7 cellular contexts compared by ENCODE assay signal in the genomic region with DNA sequence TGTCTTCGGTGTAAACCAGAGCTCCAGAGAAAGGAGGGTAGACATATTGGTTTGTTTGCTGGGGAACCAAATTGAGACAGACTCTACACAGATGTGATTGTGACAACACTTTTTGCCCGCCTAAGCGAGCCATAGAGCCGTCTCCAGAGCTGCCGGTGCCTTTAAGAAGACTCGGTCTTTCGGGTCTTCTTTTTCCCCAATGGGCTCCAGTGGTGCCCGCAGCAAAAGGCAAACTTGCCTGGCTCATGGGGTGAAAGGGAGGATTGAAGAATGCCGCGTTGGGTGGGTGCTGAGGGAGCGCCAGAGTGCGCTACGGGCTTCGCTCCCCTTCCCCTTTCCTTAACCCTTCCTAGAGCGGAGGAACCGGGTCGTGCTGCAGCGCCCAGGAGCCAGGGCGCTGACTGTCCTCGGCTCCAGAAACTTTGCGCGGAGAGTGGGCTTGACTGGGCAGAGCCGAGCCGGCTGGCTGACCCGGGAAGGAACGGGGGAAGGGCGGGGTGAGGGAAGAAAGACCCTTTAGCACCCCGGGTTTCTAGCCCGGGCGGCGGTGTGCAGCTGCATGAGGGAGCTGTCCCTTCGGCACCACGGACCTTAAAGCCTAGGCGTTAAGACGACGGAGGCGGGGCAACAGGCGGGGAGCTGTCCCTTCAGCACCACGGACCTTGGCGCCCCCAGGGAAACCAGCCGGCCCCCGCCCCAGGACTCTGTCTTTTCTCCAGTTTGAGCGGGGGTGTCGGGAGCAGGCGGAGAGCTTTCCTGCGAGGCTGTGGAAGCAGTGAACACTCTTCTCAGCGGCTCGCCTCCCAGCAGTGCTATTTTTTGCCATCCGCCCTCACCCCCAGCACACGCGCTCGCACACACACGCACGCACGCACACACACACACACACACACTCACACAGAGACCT. TPM values are rescaled to one million over a fixed set of nuclear protein-coding genes. Genes with fewer than 3 reads are reported as not detected.
DNase-seq lines count a peak whose midpoint lies in the region; ATAC-seq and TF ChIP-seq lines count a peak whose summit lies in the region.

TSS of gene CACNG3 (plus strand) at position 890 of the 907 bp plus-strand sequence. CDS start 420 bp downstream, outside the sequence.

- intact Hi-C loops in left lung (cut with DNase I): loop anchor here in 1 of 2 donors (10.0 kb wide), 1 partner anchor 531 kb away; no protein-coding TSS in a partner anchor

- in situ Hi-C loops in brain microvascular endothelial cell (cut with HindIII; ENCODE audit: low pct_ligation_motif_present, low sequenced_read_pairs): no loop called here

- H3K4me1 Mint-ChIP-seq in T-helper 2 cell treated with Interferon-gamma antibody and Interleukin-4, amounts not matched to agents 5 μg/mL and 100 μg/mL, for 36 hours (ENCODE audit: low read depth): peaks cover 2% of the 10 kb centered on the region

- H3K36me3 ChIP-seq in brain microvascular endothelial cell (replicated peaks): no peaks in the 10 kb centered on the region
- H3K36me3 ChIP-seq in left lung: no peaks in the 10 kb centered on the region

- H3K4me1 ChIP-seq in left lung: no peaks in the 10 kb centered on the region

- ATAC-seq in left lung (peak; percentile 87), HG03135 (IDR thresholded peaks at IDR 0.05; ENCODE audit: unreplicated experiment) (no peak), omental fat pad (ENCODE audit: low FRiP score) (no peak)

- TF ChIP-seq CTCF in brain microvascular endothelial cell (IDR thresholded peaks at IDR 0.05; ENCODE audit: low read depth, low read length, missing control alignments) (no peak), left lung (IDR thresholded peaks at IDR 0.05) (no peak), omental fat pad (IDR thresholded peaks at IDR 0.05) (no peak)

- H3K9me3 Mint-ChIP-seq in T-helper 2 cell treated with Interferon-gamma antibody and Interleukin-4, amounts not matched to agents 5 μg/mL and 100 μg/mL, for 36 hours: no peaks in the 10 kb centered on the region

- DNase-seq in HK-2 (ENCODE audit: unreplicated experiment) (peak; percentile 3), brain microvascular endothelial cell (peak; percentile 11), left lung (peak; percentile 47 to 78), omental fat pad (ENCODE audit: low spot score) (no peak)
- peak; percentile 59 for DNase-seq in T-helper 2 cell treated with Interferon-gamma antibody and Interleukin-4, amounts not matched to agents 5 μg/mL and 100 μg/mL, for 36 hours (ENCODE audit: low spot score)
- peak; percentile 18 to 37 for DNase-seq in stimulated activated CD8-positive, alpha-beta memory T cell treated with anti-CD3 and anti-CD28 coated beads, Interleukin-7, amount 100 ng/mL, for 48 hours (ENCODE audit: extremely low read depth in 1 of 2, low read depth in 1 of 2)

- H3K27ac ChIP-seq in brain microvascular endothelial cell: no peak within 1 kb of the TSS
- H3K27ac ChIP-seq in left lung: no peak within 1 kb of the TSS

- no peaks in the 10 kb centered on the region for H3K9me3 ChIP-seq in left lung

- H3K4me3 ChIP-seq in brain microvascular endothelial cell (ENCODE audit: low read depth, low read length) (no peak within 1 kb of the TSS), left lung (no peak within 1 kb of the TSS)

- H3K27me3 Mint-ChIP-seq in T-helper 2 cell treated with Interferon-gamma antibody and Interleukin-4, amounts not matched to agents 5 μg/mL and 100 μg/mL, for 36 hours (ENCODE audit: low read depth): peaks cover 31% of the 10 kb centered on the region

- no peak within 1 kb of the TSS for H3K4me3 Mint-ChIP-seq in T-helper 2 cell treated with Interferon-gamma antibody and Interleukin-4, amounts not matched to agents 5 μg/mL and 100 μg/mL, for 36 hours

- H3K27ac Mint-ChIP-seq in T-helper 2 cell treated with Interferon-gamma antibody and Interleukin-4, amounts not matched to agents 5 μg/mL and 100 μg/mL, for 36 hours: no peak within 1 kb of the TSS

- H3K27me3 ChIP-seq in brain microvascular endothelial cell (replicated peaks): no peaks in the 10 kb centered on the region
- H3K27me3 ChIP-seq in left lung: peaks cover 10 to 74% of the 10 kb centered on the region in 2 donors

- no peaks in the 10 kb centered on the region for H3K36me3 Mint-ChIP-seq in T-helper 2 cell treated with Interferon-gamma antibody and Interleukin-4, amounts not matched to agents 5 μg/mL and 100 μg/mL, for 36 hours (ENCODE audit: low read depth)

RNA-seq across cellular contexts. Expression of gene CACNG3, which starts in this region (rescaled TPM):
- total RNA-seq in left lung (not detected), omental fat pad (not detected)

Comparison
In these comparisons a context has a peak if more than half of its experiments do, and no peak if none do; other contexts are left out.
1. Peak in DNase-seq and ATAC-seq in left lung; RNA of the gene not detected or under 1 TPM.